In the genomic region with DNA sequence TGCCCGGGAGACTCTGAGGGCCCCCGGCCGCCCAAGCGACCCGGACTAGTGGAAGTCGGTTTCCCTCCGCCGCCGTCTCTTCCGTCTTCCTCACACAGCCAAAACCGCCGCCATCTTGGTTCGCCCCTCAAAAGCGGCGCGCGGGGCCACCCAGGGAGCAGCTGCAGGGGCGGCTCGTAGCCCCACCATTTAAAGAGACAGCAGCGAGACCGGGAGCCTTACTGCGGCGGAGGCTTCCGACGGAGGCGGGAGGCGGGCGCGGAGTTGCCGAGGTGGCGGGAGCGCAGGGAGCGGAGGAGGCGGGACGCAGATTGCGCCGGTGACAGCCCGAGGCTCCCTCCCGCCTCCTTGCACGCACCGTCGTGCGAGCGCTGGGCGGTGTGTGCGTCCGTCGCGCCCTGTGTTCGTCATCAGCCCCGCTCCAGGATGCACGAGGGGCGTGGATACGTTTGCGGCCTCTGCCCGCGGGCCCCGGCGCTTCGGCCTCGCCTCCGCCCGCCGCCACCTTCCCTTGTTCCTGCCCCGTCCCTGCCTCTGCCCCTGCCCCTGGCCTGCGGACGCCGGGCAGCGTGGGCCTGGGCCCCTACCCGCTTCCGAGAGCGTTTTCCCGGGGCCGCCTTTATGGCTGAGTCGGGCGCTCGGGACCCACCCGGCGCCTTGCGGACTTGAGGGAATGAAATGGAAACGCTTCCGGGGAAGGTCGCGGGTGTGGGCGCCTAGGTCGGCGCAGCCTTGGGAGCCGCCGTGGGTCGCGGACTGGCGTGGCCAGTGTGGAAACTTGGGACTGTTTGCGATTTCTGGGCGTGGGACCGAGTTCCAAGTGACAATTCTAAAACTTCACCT, we compare ENCODE assay signal across 1 cellular context.
A peak's percentile ranks its signal among the peaks of the same experiment; 100 is the strongest.
TF ChIP-seq lines count a peak whose summit lies in the region.

TSS of gene PPP4R3A (minus strand) at position 140 of the 843 bp plus-strand sequence. CDS start 663 bp downstream, outside the sequence.

TF ChIP-seq in K562, 482 proteins besides CTCF, POLR2A, EP300 and RAD21 (continued from another document and continues in another):
- TF ChIP-seq, protein P1, sequence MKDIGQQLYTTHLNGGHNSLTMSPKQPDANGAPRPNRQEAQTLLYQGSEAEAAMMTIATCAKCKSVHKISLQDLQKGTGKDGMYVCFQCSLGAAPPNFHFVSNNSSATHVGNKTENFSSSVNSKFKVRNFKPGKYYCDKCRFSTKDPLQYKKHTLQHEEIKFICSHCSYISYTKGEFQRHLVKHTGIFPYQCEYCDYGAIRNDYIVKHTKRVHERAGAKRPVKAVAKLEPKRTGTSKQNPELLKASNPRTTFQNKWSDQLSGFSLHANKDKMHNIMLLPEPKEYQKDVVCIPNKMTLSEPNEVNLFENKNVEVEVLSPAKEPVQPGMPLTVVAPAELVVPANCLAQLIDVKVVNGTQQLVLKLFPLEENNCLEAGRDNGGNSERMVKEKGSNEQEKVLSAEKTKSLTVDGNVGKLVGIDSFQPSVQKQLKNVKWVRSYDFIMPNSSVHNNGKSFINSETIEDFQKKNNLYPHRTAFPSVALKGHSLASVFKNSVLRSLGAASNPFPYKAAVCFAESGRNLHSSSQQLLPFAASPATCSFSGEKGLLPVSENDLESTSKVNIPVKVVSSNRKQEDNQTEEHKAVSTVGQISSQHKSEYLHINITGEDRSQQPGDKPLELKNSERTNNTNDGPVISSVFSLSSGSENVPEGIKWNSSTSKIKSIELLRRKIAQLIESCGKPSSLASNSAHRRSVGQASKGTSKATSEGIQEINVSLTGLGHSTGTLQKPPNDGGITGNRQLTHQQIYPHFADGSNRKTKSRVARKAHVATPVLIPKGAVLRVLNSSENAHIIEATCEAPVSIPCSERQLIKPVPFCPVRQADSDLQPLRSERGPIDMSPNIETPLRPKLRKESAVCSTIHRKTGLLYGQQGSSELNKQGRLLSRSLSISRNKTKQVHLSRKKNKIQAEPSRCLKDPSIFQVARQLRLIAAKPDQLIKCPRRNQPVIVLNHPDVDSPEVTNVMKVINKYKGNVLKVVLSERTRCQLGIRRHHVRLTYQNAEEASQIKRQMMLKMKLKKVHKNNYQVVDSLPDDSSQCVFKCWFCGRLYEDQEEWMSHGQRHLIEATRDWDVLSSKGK (CRISPR knock-in tag; IDR thresholded peaks at IDR 0.05), result no peak
- no peak for TF ChIP-seq POU5F1 (IDR thresholded peaks at IDR 0.05; ENCODE audit: borderline replicate concordance, low read depth, low read length, partially characterized antibody)
- TF ChIP-seq C11orf30 (IDR thresholded peaks at IDR 0.05; ENCODE audit: low read depth), result peak; percentile 86
- no peak for TF ChIP-seq CBX8 (IDR thresholded peaks at IDR 0.05; ENCODE audit: borderline replicate concordance, extremely low read depth, low read depth, low read length, poor library complexity, severe bottlenecking)
- TF ChIP-seq, protein P2, sequence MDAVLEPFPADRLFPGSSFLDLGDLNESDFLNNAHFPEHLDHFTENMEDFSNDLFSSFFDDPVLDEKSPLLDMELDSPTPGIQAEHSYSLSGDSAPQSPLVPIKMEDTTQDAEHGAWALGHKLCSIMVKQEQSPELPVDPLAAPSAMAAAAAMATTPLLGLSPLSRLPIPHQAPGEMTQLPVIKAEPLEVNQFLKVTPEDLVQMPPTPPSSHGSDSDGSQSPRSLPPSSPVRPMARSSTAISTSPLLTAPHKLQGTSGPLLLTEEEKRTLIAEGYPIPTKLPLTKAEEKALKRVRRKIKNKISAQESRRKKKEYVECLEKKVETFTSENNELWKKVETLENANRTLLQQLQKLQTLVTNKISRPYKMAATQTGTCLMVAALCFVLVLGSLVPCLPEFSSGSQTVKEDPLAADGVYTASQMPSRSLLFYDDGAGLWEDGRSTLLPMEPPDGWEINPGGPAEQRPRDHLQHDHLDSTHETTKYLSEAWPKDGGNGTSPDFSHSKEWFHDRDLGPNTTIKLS (IDR thresholded peaks at IDR 0.05; ENCODE audit: borderline replicate concordance, low read depth), result no peak
- TF ChIP-seq KLF6 (CRISPR knock-in tag; IDR thresholded peaks at IDR 0.05; ENCODE audit: borderline replicate concordance), result no peak; the same call in 1 of the 2 replicates
- TF ChIP-seq, protein P3, sequence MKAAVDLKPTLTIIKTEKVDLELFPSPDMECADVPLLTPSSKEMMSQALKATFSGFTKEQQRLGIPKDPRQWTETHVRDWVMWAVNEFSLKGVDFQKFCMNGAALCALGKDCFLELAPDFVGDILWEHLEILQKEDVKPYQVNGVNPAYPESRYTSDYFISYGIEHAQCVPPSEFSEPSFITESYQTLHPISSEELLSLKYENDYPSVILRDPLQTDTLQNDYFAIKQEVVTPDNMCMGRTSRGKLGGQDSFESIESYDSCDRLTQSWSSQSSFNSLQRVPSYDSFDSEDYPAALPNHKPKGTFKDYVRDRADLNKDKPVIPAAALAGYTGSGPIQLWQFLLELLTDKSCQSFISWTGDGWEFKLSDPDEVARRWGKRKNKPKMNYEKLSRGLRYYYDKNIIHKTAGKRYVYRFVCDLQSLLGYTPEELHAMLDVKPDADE (conservative IDR thresholded peaks at IDR 0.05; ENCODE audit: control insufficient read depth, low read depth, low read length), result peak; percentile 34; the same call in 1 of the 2 replicates
- TF ChIP-seq GABPB1 (CRISPR knock-in tag; IDR thresholded peaks at IDR 0.05), result peak; percentile 54; the same call in 1 of the 2 replicates
- no peak for TF ChIP-seq FOXJ2 (tag; IDR thresholded peaks at IDR 0.05)
- TF ChIP-seq EZH2 (IDR thresholded peaks at IDR 0.05; ENCODE audit: borderline replicate concordance, low read depth, low read length), result no peak
- TF ChIP-seq, protein P4, sequence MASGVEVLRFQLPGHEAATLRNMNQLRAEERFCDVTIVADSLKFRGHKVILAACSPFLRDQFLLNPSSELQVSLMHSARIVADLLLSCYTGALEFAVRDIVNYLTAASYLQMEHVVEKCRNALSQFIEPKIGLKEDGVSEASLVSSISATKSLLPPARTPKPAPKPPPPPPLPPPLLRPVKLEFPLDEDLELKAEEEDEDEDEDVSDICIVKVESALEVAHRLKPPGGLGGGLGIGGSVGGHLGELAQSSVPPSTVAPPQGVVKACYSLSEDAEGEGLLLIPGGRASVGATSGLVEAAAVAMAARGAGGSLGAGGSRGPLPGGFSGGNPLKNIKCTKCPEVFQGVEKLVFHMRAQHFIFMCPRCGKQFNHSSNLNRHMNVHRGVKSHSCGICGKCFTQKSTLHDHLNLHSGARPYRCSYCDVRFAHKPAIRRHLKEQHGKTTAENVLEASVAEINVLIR (CRISPR knock-in tag; IDR thresholded peaks at IDR 0.05), result peak; percentile 93
- no peak for TF ChIP-seq JUND (IDR thresholded peaks at IDR 0.05; ENCODE audit: borderline replicate concordance, low read depth, low read length)
- no peak; the same call in 2 of the 3 replicates for TF ChIP-seq JUND (tag; IDR thresholded peaks at IDR 0.05; ENCODE audit: borderline replicate concordance, low read depth, low read length)
- TF ChIP-seq HNRNPUL1 (IDR thresholded peaks at IDR 0.05; ENCODE audit: low read length), result no peak
- peak; percentile 76 for TF ChIP-seq POLR2B (IDR thresholded peaks at IDR 0.05; ENCODE audit: low read depth, partially characterized antibody)
- TF ChIP-seq LCOR (CRISPR knock-in tag; IDR thresholded peaks at IDR 0.05), result no peak; the same call in 1 of the 2 replicates
- TF ChIP-seq, protein P5, sequence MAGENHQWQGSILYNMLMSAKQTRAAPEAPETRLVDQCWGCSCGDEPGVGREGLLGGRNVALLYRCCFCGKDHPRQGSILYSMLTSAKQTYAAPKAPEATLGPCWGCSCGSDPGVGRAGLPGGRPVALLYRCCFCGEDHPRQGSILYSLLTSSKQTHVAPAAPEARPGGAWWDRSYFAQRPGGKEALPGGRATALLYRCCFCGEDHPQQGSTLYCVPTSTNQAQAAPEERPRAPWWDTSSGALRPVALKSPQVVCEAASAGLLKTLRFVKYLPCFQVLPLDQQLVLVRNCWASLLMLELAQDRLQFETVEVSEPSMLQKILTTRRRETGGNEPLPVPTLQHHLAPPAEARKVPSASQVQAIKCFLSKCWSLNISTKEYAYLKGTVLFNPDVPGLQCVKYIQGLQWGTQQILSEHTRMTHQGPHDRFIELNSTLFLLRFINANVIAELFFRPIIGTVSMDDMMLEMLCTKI (IDR thresholded peaks at IDR 0.05; ENCODE audit: partially characterized antibody), result no peak
- TF ChIP-seq CC2D1A (IDR thresholded peaks at IDR 0.05), result no peak
- no peak for TF ChIP-seq RERE (CRISPR knock-in tag; IDR thresholded peaks at IDR 0.05; ENCODE audit: borderline replicate concordance)
- no peak for TF ChIP-seq RFX7 (CRISPR knock-in tag; IDR thresholded peaks at IDR 0.05)
- TF ChIP-seq NUFIP1 (IDR thresholded peaks at IDR 0.05; ENCODE audit: partially characterized antibody), result no peak
- no peak for TF ChIP-seq POLR2AphosphoS2 (IDR thresholded peaks at IDR 0.05; ENCODE audit: low read length)
- no peak for TF ChIP-seq ZFPM2 (CRISPR knock-in tag; IDR thresholded peaks at IDR 0.05)
- TF ChIP-seq ZNF764 (CRISPR knock-in tag; IDR thresholded peaks at IDR 0.05; ENCODE audit: low read depth), result no peak
- TF ChIP-seq TFAP4 (CRISPR knock-in tag; IDR thresholded peaks at IDR 0.05; ENCODE audit: borderline replicate concordance), result peak; percentile 86
- no peak for TF ChIP-seq U2AF2 (optimal IDR thresholded peaks at IDR 0.05; ENCODE audit: low read depth, low read length)
- no peak for TF ChIP-seq ILK (tag; IDR thresholded peaks at IDR 0.05; ENCODE audit: borderline replicate concordance, low read depth)
- no peak for TF ChIP-seq IRF1 (CRISPR knock-in tag; IDR thresholded peaks at IDR 0.05; ENCODE audit: borderline replicate concordance)
- TF ChIP-seq SRSF9 (IDR thresholded peaks at IDR 0.05; ENCODE audit: borderline replicate concordance, low read depth, low read length), result no peak
- TF ChIP-seq ELF1 (tag; IDR thresholded peaks at IDR 0.05), result peak; percentile 68
- no peak for TF ChIP-seq DEAF1 (CRISPR knock-in tag; IDR thresholded peaks at IDR 0.05)
- TF ChIP-seq STAT5A (IDR thresholded peaks at IDR 0.05; ENCODE audit: borderline replicate concordance, low read length), result no peak
- TF ChIP-seq NR4A1 (CRISPR knock-in tag; IDR thresholded peaks at IDR 0.05), result no peak
- no peak for TF ChIP-seq NR4A1 (tag; IDR thresholded peaks at IDR 0.05)
